9 cellular contexts compared by ENCODE assay signal in the genomic region with DNA sequence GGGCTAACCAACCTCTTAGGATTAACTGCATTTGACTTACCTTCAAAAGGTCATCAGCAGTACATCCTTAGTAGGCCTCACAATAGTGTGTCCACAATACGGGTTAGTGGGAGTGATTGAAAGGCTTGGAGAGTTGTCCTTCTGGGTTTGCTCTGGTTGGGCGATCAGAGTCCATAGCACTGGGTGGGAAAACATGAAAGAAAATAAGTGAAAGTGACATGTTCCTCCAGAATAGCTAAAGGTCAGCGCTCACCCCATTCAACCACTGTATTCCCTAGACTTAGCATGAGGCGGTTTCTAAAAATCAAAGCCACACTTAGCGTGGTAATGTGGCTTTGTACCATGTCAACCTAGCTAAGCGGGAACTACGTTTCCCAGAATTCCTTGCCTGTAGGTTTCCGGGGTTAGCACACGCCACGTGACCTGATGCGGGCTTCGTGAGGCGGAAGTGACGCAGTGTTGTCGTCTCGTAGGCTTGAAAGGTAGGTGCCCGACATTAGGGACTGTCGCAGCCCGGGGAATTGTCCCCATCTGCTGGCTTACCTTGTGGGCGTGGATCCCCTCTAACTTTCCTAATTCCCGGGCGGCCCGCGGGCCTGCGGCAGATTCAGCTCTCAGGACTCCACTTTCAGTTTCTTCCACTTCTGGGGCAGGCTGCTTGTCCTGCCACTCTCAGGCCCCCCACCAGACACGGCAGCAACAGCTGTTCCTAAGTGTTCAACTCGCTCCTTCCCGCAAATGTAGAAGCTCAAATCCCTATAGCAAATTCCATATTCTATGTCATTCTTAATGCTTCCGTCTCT. TPM values are rescaled to one million over a fixed set of nuclear protein-coding genes. Genes with fewer than 3 reads are reported as not detected.
DNase-seq lines count a peak whose midpoint lies in the region; ATAC-seq and TF ChIP-seq lines count a peak whose summit lies in the region.
"Had no signal": no experiment of that assay in that cellular context is flagged by ENCODE, and none has a peak within 500 bp of the region (broad histone marks: within the 10 kb centered on the region; RNA-seq: fewer than 3 reads in every experiment).

No MANE protein-coding gene starts in this region.

- DNase-seq in AG04449 (ENCODE audit: low read depth, low spot score) (peak; percentile 41), NCI-H2171 (lab: John Stamatoyannopoulos, UW) (peak; percentile 95), caudate nucleus (lab: John Stamatoyannopoulos, UW) (peak; percentile 47 to 96 (median 84)), inferior parietal cortex (ENCODE audit: extremely low spot score) (peak; percentile 99), spleen (peak; percentile 96)

- H3K4me3 ChIP-seq in AG04449 (ENCODE audit: low read depth, low read length) (peak overlapping the region; percentile 80), WI38 (ENCODE audit: low read depth, low read length) (peak overlapping the region; percentile 82), spleen (peak overlapping the region; percentile 41 to 74 (median 53))

- POLR2A ChIA-PET in AG04449 (lab: Yijun Ruan, JAX) = interaction anchor here (0.9 kb wide), 1 partner anchor 88 kb away, joined by 3 read pairs; no protein-coding TSS in a partner anchor

- TF ChIP-seq CTCF in AG04449 (IDR thresholded peaks at IDR 0.05; ENCODE audit: insufficient read depth, low read length, missing control alignments) (no peak), WI38 (IDR thresholded peaks at IDR 0.05; ENCODE audit: low read depth, low read length) (no peak), spleen (IDR thresholded peaks at IDR 0.05 in 8 of 11, conservative IDR thresholded peaks at IDR 0.05 in 3 of 11) (peak in 3 of 11 experiments; percentile 11 to 19 (median 13))

- peaks cover 0 to 20% (median 12%) of the 10 kb centered on the region in 6 donors for H3K4me1 ChIP-seq in spleen

- intact Hi-C loops in spleen (cut with DNase I; ENCODE audit: low total_unique reads) = no loop called here

- WGBS in spleen, 5 donors = 7 to 12% (median 8%) methylated on average over 19 to 29 of the region's 29 CpGs

- CTCF ChIA-PET in AG04449 (lab: Yijun Ruan, JAX) = interaction anchor here (1.3 to 1.4 kb wide), 2 partner anchors 160 to 161 kb away, joined by 3 to 4 read pairs; no protein-coding TSS in a partner anchor

- ATAC-seq in GM18867 (IDR thresholded peaks at IDR 0.05; ENCODE audit: unreplicated experiment) (peak; percentile 99), HG03103 (IDR thresholded peaks at IDR 0.05; ENCODE audit: low read depth, unreplicated experiment) (peak; percentile 99)

- peaks cover 0 to 15% (median 0%) of the 10 kb centered on the region in 7 donors for H3K27me3 ChIP-seq in spleen (replicated peaks in 1 of 7)

- H3K9me3 ChIP-seq in spleen = peaks cover 0 to 8% (median 0%) of the 10 kb centered on the region in 8 donors

- H3K27ac ChIP-seq in caudate nucleus (ENCODE audit: low read depth, low read length) (peak overlapping the region; percentile 88), spleen (peak overlapping the region; percentile 78 to 96 (median 92))

- peak in 1 of 3 donors; percentile 21 for TF ChIP-seq POLR2A in spleen (IDR thresholded peaks at IDR 0.05)

- no peaks in the 10 kb centered on the region for H3K36me3 ChIP-seq in spleen

RNA-seq across cellular contexts. Expression of gene SCP2D1, which starts 19.8 kb away (rescaled TPM):
- not detected for total RNA-seq in spleen
- not detected for polyA plus RNA-seq in spleen
- total RNA-seq: T-helper 2 cell treated with Interferon-gamma antibody and Interleukin-4, amounts not matched to agents 100 ng/mL and 5 ng/mL, for 36 hours had no signal

Comparison
In these comparisons a context has a peak if more than half of its experiments do, and no peak if none do; other contexts are left out.
1. Peak in every context shown above with its lines: DNase-seq, ATAC-seq, H3K4me3 ChIP-seq and H3K27ac ChIP-seq.
2. DNase-seq: peak in every context shown above with its lines; median percentile 99 in inferior parietal cortex; 96 in spleen; 95 in NCI-H2171; 84 in caudate nucleus; 41 in AG04449.